Comparison of ENCODE assay signal across 8 cellular contexts in genomic region chr17:8630227-8630801, GRCh38. TPM values are rescaled to one million over a fixed set of nuclear protein-coding genes. Genes with fewer than 3 reads are reported as not detected.
DNase-seq lines count a peak whose midpoint lies in the region; ATAC-seq, FAIRE-seq and TF ChIP-seq lines count a peak whose summit lies in the region.

TSS of gene MYH10 (minus strand) at chr17:8630725. CDS start at chr17:8623246, 7,479 bp downstream.

- no peak within 1 kb of the TSS for H3K27ac Mint-ChIP-seq in activated naive CD4-positive, alpha-beta T cell treated with anti-CD3 and anti-CD28 coated beads for 36 hours

- no peak for DNase-seq in activated naive CD4-positive, alpha-beta T cell treated with anti-CD3 and anti-CD28 coated beads for 36 hours
- no peak for DNase-seq in activated naive CD4-positive, alpha-beta T cell treated with Interleukin-2 at 50 U/mL for 16 hours
- peak in 1 of 4 donors; percentile 31 for DNase-seq in body of pancreas
- DNase-seq in kidney = no peak
- no peak for DNase-seq in stomach
- DNase-seq in dedifferentiated amniotic fluid mesenchymal stem cell (ENCODE audit: extremely low spot score) = no peak

- H3K9me3 ChIP-seq in body of pancreas (no peaks in the 10 kb centered on the region), kidney (ENCODE audit: control insufficient read depth in 1 of 2, low read length in 2 of 2) (no peaks in the 10 kb centered on the region), stomach (no peaks in the 10 kb centered on the region)

- CTCF ChIA-PET in activated naive CD4-positive, alpha-beta T cell treated with anti-CD3 and anti-CD28 coated beads for 36 hours (lab: Charles Lee) = interaction anchor here (0.9 kb wide), 1 partner anchor 221 kb away, joined by 6 read pairs; no protein-coding TSS in a partner anchor

- H3K4me1 ChIP-seq in body of pancreas (peaks cover 20% of the 10 kb centered on the region), kidney (ENCODE audit: control insufficient read depth in 1 of 2, insufficient read depth in 1 of 2, low read depth in 1 of 2, low read length in 2 of 2) (peaks cover 9 to 13% of the 10 kb centered on the region in 2 donors), stomach (peaks cover 9 to 39% (median 30%) of the 10 kb centered on the region in 4 donors)

- H3K27ac ChIP-seq in body of pancreas (peak within 1 kb of the TSS; percentile 66 to 95 (median 90)), kidney (ENCODE audit: low read depth in 2 of 2, low read length in 2 of 2) (peak within 1 kb of the TSS; percentile 94), stomach (peak within 1 kb of the TSS; percentile 63 to 91 (median 83))

- H3K4me3 ChIP-seq in body of pancreas (peak within 1 kb of the TSS; percentile 72 to 78), kidney (ENCODE audit: low read length in 2 of 2) (peak within 1 kb of the TSS; percentile 86 to 92), stomach (peak within 1 kb of the TSS; percentile 73 to 88 (median 80))

- H3K27me3 Mint-ChIP-seq in activated naive CD4-positive, alpha-beta T cell treated with anti-CD3 and anti-CD28 coated beads for 36 hours (ENCODE audit: low read depth) = peaks cover 40% of the 10 kb centered on the region

- H3K4me3 Mint-ChIP-seq in activated naive CD4-positive, alpha-beta T cell treated with anti-CD3 and anti-CD28 coated beads for 36 hours = peak within 1 kb of the TSS; percentile 94

- 0 to 2% methylated on average over 22 to 27 of the region's 33 CpGs for WGBS in body of pancreas, 2 donors
- 0 to 3% (median 0%) methylated on average over 14 to 33 of the region's 33 CpGs for WGBS in stomach, 5 donors

- ATAC-seq in body of pancreas (no peak), HG02970 (IDR thresholded peaks at IDR 0.05; ENCODE audit: low FRiP score, unreplicated experiment) (no peak), HG03095 (IDR thresholded peaks at IDR 0.05; ENCODE audit: unreplicated experiment) (no peak)

- TF ChIP-seq EP300 in stomach (IDR thresholded peaks at IDR 0.05) = no peak

- H3K4me1 Mint-ChIP-seq in activated naive CD4-positive, alpha-beta T cell treated with anti-CD3 and anti-CD28 coated beads for 36 hours (ENCODE audit: low read depth) = peaks cover 4% of the 10 kb centered on the region

- H3K9ac ChIP-seq in kidney (ENCODE audit: low read length in 2 of 2) = peak within 1 kb of the TSS; percentile 83 to 86

- no peaks in the 10 kb centered on the region for H3K9me3 Mint-ChIP-seq in activated naive CD4-positive, alpha-beta T cell treated with anti-CD3 and anti-CD28 coated beads for 36 hours

- H3K36me3 ChIP-seq in body of pancreas (replicated peaks in 1 of 2; ENCODE audit: insufficient read depth in 1 of 2, low read depth in 2 of 2) (no peaks in the 10 kb centered on the region), kidney (ENCODE audit: control insufficient read depth in 1 of 2, insufficient read depth in 2 of 2, low read length in 2 of 2) (no peaks in the 10 kb centered on the region), stomach (no peaks in the 10 kb centered on the region)

- intact Hi-C loops in activated naive CD4-positive, alpha-beta T cell treated with anti-CD3 and anti-CD28 coated beads for 36 hours (cut with micrococcal nuclease) = loop anchor here (1.0 kb wide), 2 partner anchors 115 to 247 kb away; partner anchors contain the start of gene RPL26
- intact Hi-C loops in body of pancreas (cut with DNase I) = no loop called here
- intact Hi-C loops in kidney (cut with DNase I) = no loop called here
- intact Hi-C loops in stomach (cut with DNase I; ENCODE audit: low total_unique reads) = no loop called here

- TF ChIP-seq CTCF in body of pancreas (IDR thresholded peaks at IDR 0.05) (peak in 3 of 7 experiments; percentile 23 to 43 (median 33)), kidney (IDR thresholded peaks at IDR 0.05; ENCODE audit: borderline replicate concordance, extremely low read depth, insufficient read depth) (peak; percentile 7), stomach (IDR thresholded peaks at IDR 0.05) (no peak)

- TF ChIP-seq POLR2A in body of pancreas (IDR thresholded peaks at IDR 0.05) (peak; percentile 36 to 81 (median 75)), stomach (IDR thresholded peaks at IDR 0.05) (no peak)

- H3K27me3 ChIP-seq in body of pancreas (no peaks in the 10 kb centered on the region), stomach (peaks cover 0 to 50% (median 27%) of the 10 kb centered on the region in 3 donors)

- H3K36me3 Mint-ChIP-seq in activated naive CD4-positive, alpha-beta T cell treated with anti-CD3 and anti-CD28 coated beads for 36 hours (ENCODE audit: low read depth) = peaks cover 1% of the 10 kb centered on the region

- FAIRE-seq in kidney (lab: Jason Lieb, UNC) = no peak

RNA-seq across cellular contexts. Expression of gene MYH10, which starts in this region (rescaled TPM):
- total RNA-seq in activated naive CD4-positive, alpha-beta T cell treated with anti-CD3 and anti-CD28 coated beads for 36 hours = 10 to 100 TPM; 13.1 to 13.4 TPM
- total RNA-seq in body of pancreas (10 to 100 TPM; 23.3 to 30.3 TPM), kidney (104 TPM), stomach (100 to 1,000 TPM in 1 of 5 donors, 10 to 100 TPM in 3, 1 to 10 TPM in 1; 9.3 to 104 (median 24.2) TPM)
- polyA plus RNA-seq in kidney (ENCODE audit: insufficient read depth, low read depth, low replicate concordance) (23.6 TPM), stomach (1 to 10 TPM; 1.8 to 2.4 (median 2.3) TPM)

Comparison
In these comparisons a context has a peak if more than half of its experiments do, and no peak if none do; other contexts are left out.
1. POLR2A ChIP-seq: peak in body of pancreas (3 of 3); none in stomach (0 of 4).
2. Peak in every context shown above with its lines, with median percentiles within 50 percentile points of each other: H3K27ac ChIP-seq and H3K4me3 ChIP-seq.